8 cellular contexts compared by ENCODE assay signal in the genomic region with DNA sequence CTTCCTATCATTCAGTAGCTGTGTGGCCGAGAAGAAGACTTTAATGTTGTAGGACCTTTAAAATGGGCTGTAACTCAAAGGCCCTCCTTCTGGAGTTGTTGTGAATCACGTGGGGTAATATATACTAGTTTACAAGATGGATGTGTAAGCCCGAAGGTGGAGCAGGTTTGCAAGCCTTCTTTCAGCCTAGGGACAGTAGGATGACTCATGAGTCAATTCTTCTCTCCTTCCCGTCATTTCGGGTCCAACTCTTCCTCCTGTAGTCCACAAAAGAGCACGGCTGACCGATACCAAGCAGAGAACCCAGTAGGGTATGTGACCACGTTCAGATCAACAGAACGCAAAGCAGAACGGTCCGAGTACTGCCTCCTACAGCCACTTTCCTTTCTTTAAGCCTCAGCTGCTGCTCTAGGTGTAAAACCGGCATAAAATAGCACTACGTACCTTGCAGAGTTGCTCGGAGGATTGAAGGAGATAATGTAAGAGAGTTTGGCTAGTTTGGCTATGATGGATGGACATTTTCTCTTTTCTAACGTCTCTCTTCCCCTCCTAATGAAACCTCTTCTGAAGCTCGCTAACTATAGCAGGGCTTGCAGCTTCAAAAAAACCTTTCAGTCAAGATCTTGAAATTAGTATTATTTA. TPM values are rescaled to one million over a fixed set of nuclear protein-coding genes. Genes with fewer than 3 reads are reported as not detected.
DNase-seq lines count a peak whose midpoint lies in the region; ATAC-seq and TF ChIP-seq lines count a peak whose summit lies in the region.

No MANE protein-coding gene starts in this region.

- H3K27ac ChIP-seq in SK-N-MC: peak overlapping the region; percentile 2; the same call in 1 of the 2 replicates

- H3K9me3 Mint-ChIP-seq in immature natural killer cell: no peaks in the 10 kb centered on the region

- peaks cover 36 to 44% of the 10 kb centered on the region in 2 donors for H3K4me1 Mint-ChIP-seq in immature natural killer cell

- no peaks in the 10 kb centered on the region for H3K9me3 ChIP-seq in SK-N-MC (ENCODE audit: low read depth, low read length)

- H3K9ac ChIP-seq in SK-N-MC (ENCODE audit: insufficient read length): peak overlapping the region; percentile 84

- in situ Hi-C loops in astrocyte of the spinal cord (cut with HindIII; ENCODE audit: low sequenced_read_pairs): no loop called here

- peak overlapping the region; percentile 81 to 95 (median 92) for H3K27ac Mint-ChIP-seq in immature natural killer cell

- peaks cover 0 to 5% (median 2%) of the 10 kb centered on the region in 3 donors for H3K27me3 Mint-ChIP-seq in immature natural killer cell (ENCODE audit: low read depth in 3 of 3)

- ATAC-seq in GM21381 (IDR thresholded peaks at IDR 0.05; ENCODE audit: unreplicated experiment): peak; percentile 20

- H3K4me3 ChIP-seq in SK-N-MC (peak overlapping the region; percentile 96), astrocyte of the spinal cord (ENCODE audit: low read depth, low read length) (peak overlapping the region; percentile 65)

- no peaks in the 10 kb centered on the region for H3K36me3 ChIP-seq in SK-N-MC (ENCODE audit: insufficient read depth, low read length)

- TF ChIP-seq CTCF in astrocyte of the spinal cord (IDR thresholded peaks at IDR 0.05; ENCODE audit: low read depth, low read length): peak; percentile 28

- H3K4me3 Mint-ChIP-seq in immature natural killer cell: peak overlapping the region; percentile 87 to 95 (median 90)

- H3K36me3 Mint-ChIP-seq in immature natural killer cell: peaks cover 0 to 4% (median 3%) of the 10 kb centered on the region in 3 donors

- peak; percentile 73 for DNase-seq in EH (ENCODE audit: low read depth)
- peak; percentile 71 for DNase-seq in HuH-7 (ENCODE audit: low spot score)
- no peak for DNase-seq in SK-N-MC (ENCODE audit: low read depth, low spot score)
- DNase-seq in astrocyte of the spinal cord (ENCODE audit: low read depth, low spot score): peak; percentile 56
- DNase-seq in immature natural killer cell: peak; percentile 35 to 53 (median 43)
- DNase-seq in stimulated activated CD4-positive, alpha-beta T cell treated with anti-CD3 and anti-CD28 coated beads, Interleukin-15, amount 100 ng/mL, for 24 hours: peak; percentile 43
- DNase-seq in NCI-H1694 treated with DMSO at 0.1 percent for 48 hours (lab: John Stamatoyannopoulos, UW): no peak

RNA-seq across cellular contexts. Expression of a gene that starts 1.3 kb away (rescaled TPM):
- polyA plus RNA-seq in immature natural killer cell: 1 to 10 TPM; 5.2 to 6.2 (median 5.5) TPM

Comparison
In these comparisons a context has a peak if more than half of its experiments do, and no peak if none do; other contexts are left out.
1. DNase-seq: peak in EH (single experiment), HuH-7 (single experiment), astrocyte of the spinal cord (single experiment), immature natural killer cell (3 of 3) and stimulated activated CD4-positive, alpha-beta T cell treated with anti-CD3 and anti-CD28 coated beads, Interleukin-15, amount 100 ng/mL, for 24 hours (single experiment); none in SK-N-MC (single experiment) and NCI-H1694 treated with DMSO at 0.1 percent for 48 hours (single experiment).